ENCODE assay signal across 13 cellular contexts in genomic region chr11:128903248-128904041, GRCh38. TPM values are rescaled to one million over a fixed set of nuclear protein-coding genes. Genes with fewer than 3 reads are reported as not detected.
A peak's percentile ranks its signal among the peaks of the same experiment; 100 is the strongest.
DNase-seq lines count a peak whose midpoint lies in the region; ATAC-seq and TF ChIP-seq lines count a peak whose summit lies in the region.
"Had no signal": no experiment of that assay in that cellular context is flagged by ENCODE, and none has a peak within 500 bp of the region (broad histone marks: within the 10 kb centered on the region; RNA-seq: fewer than 3 reads in every experiment).

No MANE protein-coding gene starts in this region.

- H4K12ac ChIP-seq in trophoblast cell (ENCODE audit: low read depth, low read length): no peak overlapping the region

- H3K27me3 ChIP-seq in RWPE2 (ENCODE audit: insufficient read depth, poor library complexity, severe bottlenecking) (no peaks in the 10 kb centered on the region), trophoblast cell (ENCODE audit: insufficient read depth, low read length) (peaks cover 51% of the 10 kb centered on the region), brain microvascular endothelial cell (replicated peaks) (no peaks in the 10 kb centered on the region)

- H3K4me1 ChIP-seq in RWPE2 (ENCODE audit: insufficient read depth, poor library complexity, severe bottlenecking) (peaks cover 35% of the 10 kb centered on the region), trophoblast cell (ENCODE audit: control insufficient read depth in 1 of 2, insufficient read depth in 2 of 2, low read length in 2 of 2) (peaks cover 6 to 14% of the 10 kb centered on the region in 2 experiments)
- H3K4me1 ChIP-seq: parathyroid adenoma had no signal

- H3K4me3 ChIP-seq in RWPE2 (ENCODE audit: severe bottlenecking) (no peak overlapping the region), trophoblast cell (ENCODE audit: low read depth, low read length) (no peak overlapping the region), brain microvascular endothelial cell (ENCODE audit: low read depth, low read length) (no peak overlapping the region)
- H3K4me3 ChIP-seq: esophagus squamous epithelium had no signal

- no CpG with 5 or more reads among the region's 17 CpGs for WGBS in trophoblast cell (ENCODE audit: extremely low coverage, insufficient coverage, insufficient read length)

- H3K23ac ChIP-seq in trophoblast cell (ENCODE audit: low read length): no peak overlapping the region

- H3K79me1 ChIP-seq in trophoblast cell (ENCODE audit: low read length): no peaks in the 10 kb centered on the region

- H2AK5ac ChIP-seq in trophoblast cell (ENCODE audit: low read length): no peak overlapping the region

- peak overlapping the region; percentile 3 for H3K4me2 ChIP-seq in trophoblast cell (ENCODE audit: low read length)

- H3K9me3 ChIP-seq in RWPE2 (ENCODE audit: severe bottlenecking) (no peaks in the 10 kb centered on the region), trophoblast cell (ENCODE audit: insufficient read depth, low read depth, low read length) (peaks cover 2% of the 10 kb centered on the region)
- H3K9me3 ChIP-seq: esophagus squamous epithelium had no signal

- H4K91ac ChIP-seq in trophoblast cell (ENCODE audit: low read depth, low read length): no peak overlapping the region

- H2BK12ac ChIP-seq in trophoblast cell (ENCODE audit: low read length): no peak overlapping the region

- no peak for TF ChIP-seq POLR2A in GM18505 (IDR thresholded peaks at IDR 0.05; ENCODE audit: borderline replicate concordance, extremely low read depth, insufficient read depth, insufficient read length)

- no peak overlapping the region for H2BK120ac ChIP-seq in trophoblast cell (ENCODE audit: insufficient read depth, low read length, poor library complexity)

- no peak overlapping the region for H2AFZ ChIP-seq in trophoblast cell (ENCODE audit: insufficient read depth, low read length, poor library complexity)
- H2AFZ ChIP-seq: parathyroid adenoma had no signal

- H3K4ac ChIP-seq in trophoblast cell (ENCODE audit: low read depth, low read length): no peak overlapping the region

- in situ Hi-C loops in brain microvascular endothelial cell (cut with HindIII; ENCODE audit: low pct_ligation_motif_present, low sequenced_read_pairs): no loop called here

- no peak overlapping the region for H3K9ac ChIP-seq in trophoblast cell (ENCODE audit: low read length)
- H3K9ac ChIP-seq: parathyroid adenoma had no signal

- no peak overlapping the region for H3K14ac ChIP-seq in trophoblast cell (ENCODE audit: low read length)

- ATAC-seq in RWPE2 (ENCODE audit: low read depth) (peak; percentile 86), left ventricle myocardium superior (peak; percentile 13), GM18505 (IDR thresholded peaks at IDR 0.05; ENCODE audit: unreplicated experiment) (no peak)

- no peak overlapping the region for H2BK5ac ChIP-seq in trophoblast cell (ENCODE audit: low read depth, low read length, poor library complexity)

- intact Hi-C loops in left ventricle myocardium superior (cut with micrococcal nuclease): no loop called here

- H3K36me3 ChIP-seq in RWPE2 (ENCODE audit: low read depth) (no peaks in the 10 kb centered on the region), trophoblast cell (ENCODE audit: control insufficient read depth in 1 of 2, insufficient read depth in 2 of 2, low read length in 2 of 2) (no peaks in the 10 kb centered on the region), brain microvascular endothelial cell (replicated peaks) (no peaks in the 10 kb centered on the region)
- H3K36me3 ChIP-seq: esophagus squamous epithelium had no signal

- H4K8ac ChIP-seq in trophoblast cell (ENCODE audit: low read depth, low read length): no peak overlapping the region

- H3K18ac ChIP-seq in trophoblast cell (ENCODE audit: low read length): no peak overlapping the region

- DNase-seq in EL: peak; percentile 44
- DNase-seq in RWPE2 (ENCODE audit: low spot score): no peak
- peak; percentile 60 for DNase-seq in left ventricle myocardium superior
- DNase-seq in trophoblast cell: peak in 1 of 2 donors; percentile 28
- no peak for DNase-seq in DMS114 treated with DMSO at 0.1 percent for 48 hours (lab: John Stamatoyannopoulos, UW; ENCODE audit: unreplicated experiment)
- DNase-seq in brain microvascular endothelial cell: no peak
- no peak for DNase-seq in HT-29 (ENCODE audit: low spot score)
- DNase-seq: activated naive CD4-positive, alpha-beta T cell treated with anti-CD3 and anti-CD28 coated beads, Interleukin-2, amount 10 ng/mL, durations not matched to agents 7 days and 5 days; esophagus squamous epithelium; NCI-H2029 had no signal

- no peak for TF ChIP-seq CTCF in RWPE2 (IDR thresholded peaks at IDR 0.05; ENCODE audit: poor library complexity, severe bottlenecking)
- TF ChIP-seq CTCF in brain microvascular endothelial cell (IDR thresholded peaks at IDR 0.05; ENCODE audit: low read depth, low read length, missing control alignments): no peak

- no peaks in the 10 kb centered on the region for H3K79me2 ChIP-seq in trophoblast cell (ENCODE audit: control insufficient read depth, insufficient read depth, low read length, poor library complexity)
- H3K79me2 ChIP-seq: parathyroid adenoma had no signal

- H3K27ac ChIP-seq in RWPE2 (ENCODE audit: poor library complexity, severe bottlenecking) (peak overlapping the region; percentile 72), trophoblast cell (ENCODE audit: low read depth, low read length) (no peak overlapping the region), brain microvascular endothelial cell (no peak overlapping the region)
- H3K27ac ChIP-seq: parathyroid adenoma had no signal

RNA-seq across cellular contexts. Expression of gene KCNJ5, which starts 12.3 kb away (rescaled TPM):
- 7.2 TPM for total RNA-seq in left ventricle myocardium superior
- polyA plus RNA-seq in trophoblast cell (2013): 0.10 TPM in 2 replicates
- total RNA-seq in HT-29 (2014; rRNA removed; shearing (Covaris generic)): not detected in 2 replicates
- total RNA-seq: T-helper 2 cell treated with Interferon-gamma antibody and Interleukin-4, amounts not matched to agents 100 ng/mL and 5 ng/mL, for 36 hours had no signal

RNA-seq across cellular contexts. Expression of gene KCNJ1, which starts 36.3 kb away (rescaled TPM):
- 0.07 TPM for total RNA-seq in left ventricle myocardium superior
- not detected in 2 replicates for polyA plus RNA-seq in trophoblast cell (2013)
- not detected in 2 replicates for total RNA-seq in HT-29 (2014; rRNA removed; shearing (Covaris generic))
- total RNA-seq: T-helper 2 cell treated with Interferon-gamma antibody and Interleukin-4, amounts not matched to agents 100 ng/mL and 5 ng/mL, for 36 hours had no signal

RNA-seq across cellular contexts. Expression of gene TP53AIP1, which starts 39.2 kb away (rescaled TPM):
- not detected for total RNA-seq in left ventricle myocardium superior
- 0.22 TPM in 2 replicates for polyA plus RNA-seq in trophoblast cell (2013)
- 0.20 and 0.86 TPM in 2 replicates for total RNA-seq in HT-29 (2014; rRNA removed; shearing (Covaris generic))
- total RNA-seq: T-helper 2 cell treated with Interferon-gamma antibody and Interleukin-4, amounts not matched to agents 100 ng/mL and 5 ng/mL, for 36 hours had no signal

Comparison
In these comparisons a context has a peak if more than half of its experiments do, and no peak if none do; other contexts are left out.
1. DNase-seq: peak in EL (single experiment) and left ventricle myocardium superior (single experiment); none in RWPE2 (single experiment), DMS114 treated with DMSO at 0.1 percent for 48 hours (single experiment), brain microvascular endothelial cell (single experiment) and HT-29 (single experiment).